In genomic region chr11:121023848-121024751, GRCh38 we compare ENCODE assay signal across 1 cellular context.
TF ChIP-seq lines count a peak whose summit lies in the region.

Gene TBCEL (plus strand): TSS chr11:121024102. CDS start chr11:121045691, 21,589 bp downstream.

TF ChIP-seq in HepG2, 621 proteins besides CTCF, POLR2A, EP300 and RAD21 (continued from another document and continues in another):
- TF ChIP-seq REST (IDR thresholded peaks at IDR 0.05; ENCODE audit: borderline replicate concordance in 1 of 2, low read depth in 1 of 2, low read length in 2 of 2) (no peak), KIAA2018 (CRISPR knock-in tag; IDR thresholded peaks at IDR 0.05; ENCODE audit: borderline replicate concordance) (no peak), ZNF292 (CRISPR knock-in tag; IDR thresholded peaks at IDR 0.05; ENCODE audit: borderline replicate concordance, low read depth) (peak; percentile 42; the same call in 1 of the 2 replicates), ZSCAN9 (CRISPR knock-in tag; IDR thresholded peaks at IDR 0.05; ENCODE audit: borderline replicate concordance) (no peak), ZFX (CRISPR knock-in tag; IDR thresholded peaks at IDR 0.05; ENCODE audit: low read depth) (peak; percentile 96), SNAI1 (CRISPR knock-in tag; IDR thresholded peaks at IDR 0.05; ENCODE audit: borderline replicate concordance) (no peak), HOXA3 (CRISPR knock-in tag; IDR thresholded peaks at IDR 0.05) (peak; percentile 79), SSRP1 (CRISPR knock-in tag; IDR thresholded peaks at IDR 0.05) (no peak), ZNF136 (CRISPR knock-in tag; IDR thresholded peaks at IDR 0.05; ENCODE audit: low read depth) (0 out of 2 replicates have a peak, but pooled peaks have one; percentile 29), MAX (IDR thresholded peaks at IDR 0.05) (peak; percentile 97), ATM (IDR thresholded peaks at IDR 0.05; ENCODE audit: borderline replicate concordance) (no peak), E2F5 (CRISPR knock-in tag; conservative IDR thresholded peaks at IDR 0.05) (no peak), GABPB1 (CRISPR knock-in tag; IDR thresholded peaks at IDR 0.05) (peak; percentile 98), POGZ (CRISPR knock-in tag; IDR thresholded peaks at IDR 0.05) (peak; percentile 89), ZKSCAN1 (IDR thresholded peaks at IDR 0.05; ENCODE audit: low read length) (no peak), YY1 (IDR thresholded peaks at IDR 0.05; ENCODE audit: insufficient read depth, insufficient replicate concordance, low read depth, low read length) (peak; percentile 18), CREM (IDR thresholded peaks at IDR 0.05) (peak; percentile 52), CREM (CRISPR knock-in tag; IDR thresholded peaks at IDR 0.05) (no peak), ZNF513 (CRISPR knock-in tag; conservative IDR thresholded peaks at IDR 0.05) (no peak), KDM1A (CRISPR knock-in tag; IDR thresholded peaks at IDR 0.05) (no peak), LRRFIP1 (CRISPR knock-in tag; conservative IDR thresholded peaks at IDR 0.05) (no peak), ZBTB10 (CRISPR knock-in tag; IDR thresholded peaks at IDR 0.05; ENCODE audit: borderline replicate concordance) (no peak), ASH2L (IDR thresholded peaks at IDR 0.05; ENCODE audit: insufficient read length, low read depth, low read length) (peak; percentile 42), HOXA9 (CRISPR knock-in tag; IDR thresholded peaks at IDR 0.05; ENCODE audit: borderline replicate concordance) (peak; percentile 57; the same call in 1 of the 2 replicates), NFE2L1 (CRISPR knock-in tag; IDR thresholded peaks at IDR 0.05; ENCODE audit: borderline replicate concordance) (no peak), TP53 (CRISPR knock-in tag; conservative IDR thresholded peaks at IDR 0.05) (no peak), E2F1 (CRISPR knock-in tag; IDR thresholded peaks at IDR 0.05) (no peak), SMARCC2 (IDR thresholded peaks at IDR 0.05) (no peak), ZBTB46 (CRISPR knock-in tag; IDR thresholded peaks at IDR 0.05; ENCODE audit: borderline replicate concordance) (no peak)
